17 cellular contexts compared by ENCODE assay signal in the genomic region with DNA sequence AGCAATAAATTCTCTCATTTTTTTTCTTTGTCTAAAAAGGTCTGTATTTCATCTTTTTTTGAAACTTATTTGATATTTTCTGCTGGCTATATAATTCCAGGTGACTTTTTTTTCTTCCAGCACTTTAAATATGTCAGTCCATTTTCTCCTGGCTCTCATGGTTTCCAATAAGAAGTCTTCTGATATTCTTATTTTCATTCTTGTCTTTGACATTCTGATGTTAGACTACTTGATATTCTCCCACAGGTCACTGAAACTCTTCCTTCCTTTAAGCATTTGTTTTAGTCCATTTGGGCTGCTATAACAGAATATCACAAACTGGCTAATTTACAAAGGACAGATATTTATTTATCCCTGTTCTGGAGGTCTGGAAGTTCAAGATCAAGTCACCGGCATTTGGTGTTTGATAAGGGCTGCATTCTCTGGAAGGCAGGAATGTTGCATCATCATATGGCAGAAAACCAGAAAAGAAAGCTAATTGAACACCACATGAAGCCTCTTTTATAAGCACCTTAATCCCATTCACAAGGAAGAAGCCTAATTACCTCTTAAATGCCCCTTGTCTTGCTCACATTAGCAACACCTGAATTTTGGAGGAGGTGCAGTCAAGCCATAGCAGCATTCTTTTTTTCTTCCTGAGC.
DNase-seq lines count a peak whose midpoint lies in the region; ATAC-seq, FAIRE-seq and TF ChIP-seq lines count a peak whose summit lies in the region.
"Had no signal": no experiment of that assay in that cellular context is flagged by ENCODE, and none has a peak within 500 bp of the region (broad histone marks: within the 10 kb centered on the region; RNA-seq: fewer than 3 reads in every experiment).

No MANE protein-coding gene starts in this region.

- H3K4me3 ChIP-seq in HepG2 (replicated peaks in 1 of 3; ENCODE audit: insufficient read depth in 1 of 3, low read depth in 2 of 3, low read length in 3 of 3) = no peak overlapping the region
- H3K4me3 ChIP-seq in right lobe of liver = no peak overlapping the region
- no peak overlapping the region for H3K4me3 ChIP-seq in endodermal cell (ENCODE audit: low read length)

- H3K4me2 ChIP-seq in HepG2 (ENCODE audit: low read depth, low read length) = no peak overlapping the region
- H3K4me2 ChIP-seq: KMS-11 had no signal

- peaks cover 8% of the 10 kb centered on the region for H3K4me1 ChIP-seq in HepG2 (ENCODE audit: insufficient read depth, low read length)
- H3K4me1 ChIP-seq in right lobe of liver = no peaks in the 10 kb centered on the region
- no peaks in the 10 kb centered on the region for H3K4me1 ChIP-seq in endodermal cell (ENCODE audit: control insufficient read depth, insufficient read depth, low read length)
- H3K4me1 ChIP-seq: Caco-2 had no signal

- peaks cover 34% of the 10 kb centered on the region for H3K9me3 Mint-ChIP-seq in endodermal cell

- no peaks in the 10 kb centered on the region for H4K20me1 ChIP-seq in HepG2 (ENCODE audit: insufficient read depth, low read length)

- H3K27ac ChIP-seq in HepG2 (ENCODE audit: extremely low read length, insufficient read depth, low read length) (no peak overlapping the region), right lobe of liver (no peak overlapping the region), endodermal cell (ENCODE audit: low read depth, low read length) (no peak overlapping the region)
- H3K27ac ChIP-seq: KMS-11 had no signal

- no peak for TF ChIP-seq EP300 in HepG2 (IDR thresholded peaks at IDR 0.05; ENCODE audit: low read depth in 2 of 2, low read length in 2 of 2)
- TF ChIP-seq EP300 in HepG2 (CRISPR knock-in tag; IDR thresholded peaks at IDR 0.05; ENCODE audit: borderline replicate concordance) = no peak

- DNase-seq in HepG2 (ENCODE audit: low spot score) (no peak), right lobe of liver (no peak), NCI-H69 (lab: John Stamatoyannopoulos, UW) (peak; percentile 34), endodermal cell (peak; percentile 32), hepatic stellate cell (ENCODE audit: low spot score) (no peak), T-helper 17 cell (no peak)
- DNase-seq: ACHN, Caco-2, EL, H7, NCI-H1092, NCI-H1694, NCI-H226, NCI-H774 had no signal

- H3K36me3 Mint-ChIP-seq in endodermal cell (ENCODE audit: low read depth) = no peaks in the 10 kb centered on the region
- no peaks in the 10 kb centered on the region for H3K36me3 Mint-ChIP-seq in T-helper 17 cell (ENCODE audit: low read depth)

- POLR2A ChIA-PET in HepG2 (lab: Yijun Ruan, JAX) = no interaction called here

- H3K27ac Mint-ChIP-seq in endodermal cell (no peak overlapping the region), T-helper 17 cell (no peak overlapping the region)

- H3K27me3 ChIP-seq in HepG2 (ENCODE audit: control insufficient read depth in 1 of 2, insufficient read depth in 2 of 2, low read length in 2 of 2) (peaks cover 0 to 11% of the 10 kb centered on the region in 2 experiments; a peak in 2 of 5 replicates), right lobe of liver (no peaks in the 10 kb centered on the region), endodermal cell (ENCODE audit: control insufficient read depth, insufficient read depth, low read length, poor library complexity, severe bottlenecking) (no peaks in the 10 kb centered on the region)

- H3K4me1 Mint-ChIP-seq in endodermal cell (no peaks in the 10 kb centered on the region), T-helper 17 cell (no peaks in the 10 kb centered on the region)

- 0% methylated on average over 1 of the region's 1 CpG for WGBS in HepG2 (ENCODE audit: low lambda C conversion rate)
- WGBS in right lobe of liver (ENCODE audit: insufficient coverage, low coverage, low lambda C conversion rate, missing lambda C conversion rate) = 11% methylated on average over 1 of the region's 1 CpG
- 72% methylated on average over 1 of the region's 1 CpG; no CpG with 5 or more reads in 1 of the 2 experiments for WGBS in endodermal cell (ENCODE audit: insufficient coverage in 1 of 2, insufficient read length in 1 of 2), 2 experiments

- H3K27me3 Mint-ChIP-seq in endodermal cell (ENCODE audit: insufficient read depth) (peaks cover 1% of the 10 kb centered on the region), T-helper 17 cell (no peaks in the 10 kb centered on the region)

- in situ Hi-C loops in HepG2 (cut with HindIII; ENCODE audit: extremely low pct_ligation_motif_present, low pct_unique_long_range_greater_than_20kb) = no loop called here

- CTCF ChIA-PET in HepG2 (lab: Yijun Ruan, JAX; ENCODE audit: low intra/inter-chr PET ratio, low total read pairs) = no interaction called here

- no peaks in the 10 kb centered on the region for H3K79me2 ChIP-seq in HepG2 (ENCODE audit: insufficient read depth, low read length)

- no peak for TF ChIP-seq POLR2A in HepG2 (IDR thresholded peaks at IDR 0.05; ENCODE audit: insufficient read depth in 1 of 2, low read depth in 2 of 2, low read length in 2 of 2)
- TF ChIP-seq POLR2A in right lobe of liver (IDR thresholded peaks at IDR 0.05) = no peak

- TF ChIP-seq CTCF in HepG2 (CRISPR knock-in tag; IDR thresholded peaks at IDR 0.05) (no peak), right lobe of liver (IDR thresholded peaks at IDR 0.05) (no peak), endodermal cell (conservative IDR thresholded peaks at IDR 0.05) (no peak)

- no peak for TF ChIP-seq RAD21 in HepG2 (CRISPR knock-in tag; IDR thresholded peaks at IDR 0.05)

- no peak overlapping the region for H2AFZ ChIP-seq in HepG2 (ENCODE audit: low read length)

- intact Hi-C loops in HepG2 (cut with micrococcal nuclease; ENCODE audit: unreplicated experiment) (no loop called here), right lobe of liver (cut with DNase I) (no loop called here)

- no peak for FAIRE-seq in HepG2 (lab: Jason Lieb, UNC)

- H3K36me3 ChIP-seq in HepG2 (replicated peaks in 1 of 2; ENCODE audit: control insufficient read depth in 1 of 2, insufficient read depth in 2 of 2, low read length in 2 of 2) (no peaks in the 10 kb centered on the region), right lobe of liver (no peaks in the 10 kb centered on the region), endodermal cell (ENCODE audit: control insufficient read depth, insufficient read depth, low read length) (no peaks in the 10 kb centered on the region)

- H3K9me3 ChIP-seq in HepG2 (ENCODE audit: low read length) = peaks cover 5% of the 10 kb centered on the region; the same call in 1 of the 2 replicates
- no peaks in the 10 kb centered on the region for H3K9me3 ChIP-seq in right lobe of liver
- peaks cover 21% of the 10 kb centered on the region for H3K9me3 ChIP-seq in endodermal cell (ENCODE audit: control insufficient read depth, low read length)
- peaks cover 2% of the 10 kb centered on the region for H3K9me3 ChIP-seq in T-helper 17 cell (ENCODE audit: control insufficient read depth, low read length, poor library complexity, severe bottlenecking)
- H3K9me3 ChIP-seq: Caco-2 had no signal

- ATAC-seq in HepG2 = no peak
- no peak for ATAC-seq in right lobe of liver
- no peak for ATAC-seq in GM18867 (IDR thresholded peaks at IDR 0.05; ENCODE audit: unreplicated experiment)
- ATAC-seq in T-helper 17 cell = no peak
- ATAC-seq in GM19023 (IDR thresholded peaks at IDR 0.05; ENCODE audit: unreplicated experiment) = no peak

- H3K9ac ChIP-seq in HepG2 (ENCODE audit: insufficient read depth, low read depth, low read length) (no peak overlapping the region), endodermal cell (ENCODE audit: extremely low read depth, low read length, poor library complexity, severe bottlenecking) (no peak overlapping the region)
- H3K9ac ChIP-seq: KMS-11 had no signal

- BruUV-seq in HepG2 (replicated peaks; lab: Mats Ljungman, UMichigan) = no TSS peak

- no peak overlapping the region for H3K4me3 Mint-ChIP-seq in endodermal cell
- no peak overlapping the region for H3K4me3 Mint-ChIP-seq in T-helper 17 cell

TF ChIP-seq in HepG2, 621 proteins besides CTCF, POLR2A, EP300 and RAD21:
- TF ChIP-seq CEBPG (CRISPR knock-in tag; IDR thresholded peaks at IDR 0.05) (0 out of 2 replicates have a peak, but pooled peaks have one; percentile 31), ZNF780A (CRISPR knock-in tag; IDR thresholded peaks at IDR 0.05) (no peak), ZNF572 (CRISPR knock-in tag; IDR thresholded peaks at IDR 0.05) (no peak), CEBPB (IDR thresholded peaks at IDR 0.05; ENCODE audit: borderline replicate concordance, low read depth, low read length) (peak; percentile 75), TBP (CRISPR knock-in tag; IDR thresholded peaks at IDR 0.05) (no peak), ATF7 (IDR thresholded peaks at IDR 0.05) (peak; percentile 66; the same call in 1 of the 2 replicates), ATF7 (CRISPR knock-in tag; IDR thresholded peaks at IDR 0.05) (no peak), ZNF317 (CRISPR knock-in tag; IDR thresholded peaks at IDR 0.05) (peak; percentile 78; the same call in 1 of the 2 replicates)
- TF ChIP-seq, protein P1, sequence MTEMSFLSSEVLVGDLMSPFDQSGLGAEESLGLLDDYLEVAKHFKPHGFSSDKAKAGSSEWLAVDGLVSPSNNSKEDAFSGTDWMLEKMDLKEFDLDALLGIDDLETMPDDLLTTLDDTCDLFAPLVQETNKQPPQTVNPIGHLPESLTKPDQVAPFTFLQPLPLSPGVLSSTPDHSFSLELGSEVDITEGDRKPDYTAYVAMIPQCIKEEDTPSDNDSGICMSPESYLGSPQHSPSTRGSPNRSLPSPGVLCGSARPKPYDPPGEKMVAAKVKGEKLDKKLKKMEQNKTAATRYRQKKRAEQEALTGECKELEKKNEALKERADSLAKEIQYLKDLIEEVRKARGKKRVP (CRISPR knock-in tag; IDR thresholded peaks at IDR 0.05) = peak in 1 of 2 experiments; percentile 14; a peak in 1 of 4 replicates

Comparison
In these comparisons a context has a peak if more than half of its experiments do, and no peak if none do; other contexts are left out.
1. DNase-seq: peak in NCI-H69 (single experiment) and endodermal cell (single experiment); none in HepG2 (single experiment), right lobe of liver (0 of 3), hepatic stellate cell (single experiment) and T-helper 17 cell (0 of 3).